6 cellular contexts compared by ENCODE assay signal in genomic region chr19:52726051-52726450, GRCh38. TPM values are rescaled to one million over a fixed set of nuclear protein-coding genes. Genes with fewer than 3 reads are reported as not detected.
A peak's percentile ranks its signal among the peaks of the same experiment; 100 is the strongest.
DNase-seq lines count a peak whose midpoint lies in the region; ATAC-seq, FAIRE-seq and TF ChIP-seq lines count a peak whose summit lies in the region.
"Not testable (repeated sequence)": the region's sequence is repeated elsewhere in the genome, so short reads cannot be mapped to it uniquely, and the experiment has no call there.

No MANE protein-coding gene starts in this region.

- not testable (repeated sequence) for H3K4me3 Mint-ChIP-seq in Caco-2 (ENCODE audit: unreplicated experiment); central memory CD8-positive, alpha-beta T cell

- not testable (repeated sequence) for FAIRE-seq in K562 (lab: Jason Lieb, UNC)

- not testable (repeated sequence) for TF ChIP-seq RAD21 in K562 (CRISPR knock-in tag; conservative IDR thresholded peaks at IDR 0.05 in 1 of 2, IDR thresholded peaks at IDR 0.05 in 1 of 2)

- 0 out of 2 replicates have a peak overlapping the region, but pooled peaks have one; percentile 82 for H2AFZ ChIP-seq in K562 (ENCODE audit: low read depth, low read length)
- not testable (repeated sequence) for H2AFZ ChIP-seq in trophoblast cell (ENCODE audit: insufficient read depth, low read length, poor library complexity)

- H3K4me1 ChIP-seq in Caco-2 (peaks cover 36% of the 10 kb centered on the region), K562 (replicated peaks in 1 of 2; ENCODE audit: control insufficient read depth in 2 of 2, insufficient read depth in 2 of 2, low read length in 2 of 2) (peaks cover 30 to 38% of the 10 kb centered on the region in 2 experiments), cardiac muscle cell (ENCODE audit: low read depth) (peaks cover 16% of the 10 kb centered on the region), trophoblast cell (ENCODE audit: control insufficient read depth in 1 of 2, insufficient read depth in 2 of 2, low read length in 2 of 2) (peaks cover 20 to 29% of the 10 kb centered on the region in 2 experiments)
- H3K4me1 ChIP-seq in mesendoderm (ENCODE audit: control insufficient read depth, low read depth, low read length), result not testable (repeated sequence)

- not testable (repeated sequence) for H3K4me3 ChIP-seq in Caco-2 (ENCODE audit: low read depth, low read length); cardiac muscle cell; mesendoderm (ENCODE audit: low read length); trophoblast cell (ENCODE audit: low read depth, low read length)
- peak overlapping the region; percentile 46 for H3K4me3 ChIP-seq in K562

- H3K9me3 ChIP-seq in Caco-2, result peaks cover 22% of the 10 kb centered on the region
- H3K9me3 ChIP-seq in K562 (replicated peaks; ENCODE audit: control insufficient read depth, insufficient read depth, low read depth, low read length); cardiac muscle cell (ENCODE audit: low read depth); trophoblast cell (ENCODE audit: insufficient read depth, low read depth, low read length): not testable (repeated sequence)

- peaks cover 26% of the 10 kb centered on the region for H3K4me1 Mint-ChIP-seq in Caco-2 (ENCODE audit: low read depth, unreplicated experiment)
- not testable (repeated sequence) for H3K4me1 Mint-ChIP-seq in central memory CD8-positive, alpha-beta T cell

- H2BK15ac ChIP-seq in mesendoderm (replicated peaks; ENCODE audit: low read depth), result not testable (repeated sequence)

- not testable (repeated sequence) for H3K27me3 ChIP-seq in Caco-2 (replicated peaks; ENCODE audit: control insufficient read depth, insufficient read depth, low read length); K562 (ENCODE audit: control insufficient read depth in 2 of 2, insufficient read depth in 2 of 2, low read length in 2 of 2); cardiac muscle cell; mesendoderm (ENCODE audit: insufficient read depth, low read length, poor library complexity); trophoblast cell (ENCODE audit: insufficient read depth, low read length)

- H3K27me3 Mint-ChIP-seq in Caco-2 (ENCODE audit: insufficient read depth, unreplicated experiment); central memory CD8-positive, alpha-beta T cell: not testable (repeated sequence)

- H3K4ac ChIP-seq in mesendoderm (ENCODE audit: low read depth, low read length), result not testable (repeated sequence)
- H3K4ac ChIP-seq in trophoblast cell (ENCODE audit: low read depth, low read length), result peak overlapping the region; percentile 51

- WGBS in K562 (ENCODE audit: insufficient coverage, low coverage, missing lambda C conversion rate), result 79% methylated on average over 9 of the region's 16 CpGs
- no CpG with 5 or more reads among the region's 16 CpGs for WGBS in mesendoderm (ENCODE audit: extremely low coverage, insufficient coverage, low lambda C conversion rate)
- WGBS in trophoblast cell (ENCODE audit: extremely low coverage, insufficient coverage, insufficient read length), result no CpG with 5 or more reads among the region's 16 CpGs

- H4K5ac ChIP-seq in mesendoderm (ENCODE audit: low read length), result not testable (repeated sequence)

- H3K9me1 ChIP-seq in K562 (ENCODE audit: control insufficient read depth, insufficient read depth, low read length), result not testable (repeated sequence)

- not testable (repeated sequence) for H3K56ac ChIP-seq in mesendoderm (ENCODE audit: low read length)

- not testable (repeated sequence) for H3K18ac ChIP-seq in mesendoderm (ENCODE audit: low read length); trophoblast cell (ENCODE audit: low read length)

- H3K9ac ChIP-seq in K562 (ENCODE audit: insufficient read depth in 1 of 2, low read depth in 2 of 2, low read length in 2 of 2), result peak overlapping the region; percentile 69 to 87
- not testable (repeated sequence) for H3K9ac ChIP-seq in mesendoderm (ENCODE audit: low read length); trophoblast cell (ENCODE audit: low read length)

- in situ Hi-C loops in K562 (cut with MboI), result not testable (repeated sequence)

- not testable (repeated sequence) for H3K23ac ChIP-seq in mesendoderm (ENCODE audit: low read length); trophoblast cell (ENCODE audit: low read length)

- H2BK5ac ChIP-seq in mesendoderm (ENCODE audit: low read length); trophoblast cell (ENCODE audit: low read depth, low read length, poor library complexity): not testable (repeated sequence)

- peak overlapping the region; percentile 80 for H3K27ac Mint-ChIP-seq in Caco-2 (ENCODE audit: unreplicated experiment)
- H3K27ac Mint-ChIP-seq in central memory CD8-positive, alpha-beta T cell (ENCODE audit: low read depth), result peak overlapping the region; percentile 82

- H4K12ac ChIP-seq in trophoblast cell (ENCODE audit: low read depth, low read length), result not testable (repeated sequence)

- ATAC-seq in K562; central memory CD8-positive, alpha-beta T cell (replicated peaks; ENCODE audit: extremely low read depth, poor library complexity, severe bottlenecking): not testable (repeated sequence)

- peaks cover 17% of the 10 kb centered on the region for H3K9me3 Mint-ChIP-seq in Caco-2 (ENCODE audit: unreplicated experiment)
- H3K9me3 Mint-ChIP-seq in central memory CD8-positive, alpha-beta T cell, result not testable (repeated sequence)

- not testable (repeated sequence) for H3K36me3 ChIP-seq in Caco-2 (ENCODE audit: control insufficient read depth, insufficient read depth, low read length); cardiac muscle cell; mesendoderm (ENCODE audit: control insufficient read depth, insufficient read depth, low read length)
- H3K36me3 ChIP-seq in K562 (ENCODE audit: control insufficient read depth, insufficient read depth, low read length), result peaks cover 35% of the 10 kb centered on the region
- peaks cover 31 to 39% of the 10 kb centered on the region in 2 experiments for H3K36me3 ChIP-seq in trophoblast cell (ENCODE audit: control insufficient read depth in 1 of 2, insufficient read depth in 2 of 2, low read length in 2 of 2)

- not testable (repeated sequence) for TF ChIP-seq POLR2A in K562 (conservative IDR thresholded peaks at IDR 0.05)

- intact Hi-C loops in Caco-2 (cut with micrococcal nuclease; ENCODE audit: unreplicated experiment), result not testable (repeated sequence)
- intact Hi-C loops in K562 (cut with micrococcal nuclease), result loop anchor here (10.0 kb wide), 1 partner anchor 121 kb away; no protein-coding TSS in a partner anchor

- peaks cover 84% of the 10 kb centered on the region for H3K36me3 Mint-ChIP-seq in Caco-2 (ENCODE audit: insufficient read depth, unreplicated experiment)
- H3K36me3 Mint-ChIP-seq in central memory CD8-positive, alpha-beta T cell (ENCODE audit: insufficient read depth), result peaks cover 36% of the 10 kb centered on the region

- H3K79me2 ChIP-seq in K562 (ENCODE audit: control insufficient read depth, insufficient read depth, low read length) (peaks cover 49% of the 10 kb centered on the region), trophoblast cell (ENCODE audit: control insufficient read depth, insufficient read depth, low read length, poor library complexity) (peaks cover 15% of the 10 kb centered on the region)
- not testable (repeated sequence) for H3K79me2 ChIP-seq in mesendoderm (ENCODE audit: control insufficient read depth, insufficient read depth, low read length)

- H4K91ac ChIP-seq in trophoblast cell (ENCODE audit: low read depth, low read length), result peak overlapping the region; percentile 62

- POLR2A ChIA-PET in Caco-2 (lab: Charles Lee); K562 (lab: Yijun Ruan, JAX): not testable (repeated sequence)

- BruUV-seq in Caco-2 (replicated peaks; lab: Mats Ljungman, UMichigan); K562 (replicated peaks; lab: Mats Ljungman, UMichigan): not testable (repeated sequence)

- not testable (repeated sequence) for TF ChIP-seq CTCF in Caco-2 (IDR thresholded peaks at IDR 0.05; ENCODE audit: insufficient read depth in 1 of 2, low read depth in 1 of 2, low read length in 1 of 2, severe bottlenecking in 1 of 2, unreplicated experiment in 1 of 2); K562 (IDR thresholded peaks at IDR 0.05 in 2 of 3, conservative IDR thresholded peaks at IDR 0.05 in 1 of 3; ENCODE audit: insufficient read depth in 2 of 3, low read depth in 1 of 3, low read length in 3 of 3); cardiac muscle cell (IDR thresholded peaks at IDR 0.05; ENCODE audit: low read depth, low read length)

- CTCF ChIA-PET in Caco-2 (lab: Charles Lee); K562 (lab: Yijun Ruan, JAX; ENCODE audit: low intra/inter-chr PET ratio): not testable (repeated sequence)

- not testable (repeated sequence) for H3K79me1 ChIP-seq in mesendoderm (ENCODE audit: low read length)
- peaks cover 25% of the 10 kb centered on the region for H3K79me1 ChIP-seq in trophoblast cell (ENCODE audit: low read length)

- DNase-seq in Caco-2; K562 (ENCODE audit: extremely low read depth in 1 of 4, low spot score in 3 of 4); central memory CD8-positive, alpha-beta T cell (ENCODE audit: low spot score in 2 of 2); cardiac muscle cell (ENCODE audit: low read depth in 1 of 2, low spot score in 1 of 2); mesendoderm: not testable (repeated sequence)
- peak; percentile 71 to 78 for DNase-seq in trophoblast cell

- peak overlapping the region; percentile 80 for H3K4me2 ChIP-seq in K562 (ENCODE audit: insufficient read depth, low read length)
- not testable (repeated sequence) for H3K4me2 ChIP-seq in mesendoderm (ENCODE audit: low read length); trophoblast cell (ENCODE audit: low read length)

- peak overlapping the region; percentile 90 for H3K27ac ChIP-seq in K562 (ENCODE audit: extremely low read depth, low read depth, low read length)
- peak overlapping the region; percentile 84 for H3K27ac ChIP-seq in cardiac muscle cell
- H3K27ac ChIP-seq in mesendoderm (ENCODE audit: low read depth, low read length); trophoblast cell (ENCODE audit: low read depth, low read length): not testable (repeated sequence)

- H3K14ac ChIP-seq in trophoblast cell (ENCODE audit: low read length), result not testable (repeated sequence)

- not testable (repeated sequence) for H2BK12ac ChIP-seq in trophoblast cell (ENCODE audit: low read length)

- not testable (repeated sequence) for H2AK5ac ChIP-seq in mesendoderm (ENCODE audit: low read length); trophoblast cell (ENCODE audit: low read length)

- H4K8ac ChIP-seq in mesendoderm (ENCODE audit: low read depth, low read length), result peak overlapping the region; percentile 13
- H4K8ac ChIP-seq in trophoblast cell (ENCODE audit: low read depth, low read length), result peak overlapping the region; percentile 83

- H4K20me1 ChIP-seq in K562 (replicated peaks; ENCODE audit: control insufficient read depth, insufficient read depth, low read length), result not testable (repeated sequence)

- not testable (repeated sequence) for TF ChIP-seq EP300 in K562 (IDR thresholded peaks at IDR 0.05; ENCODE audit: low read length)

- not testable (repeated sequence) for H2BK120ac ChIP-seq in mesendoderm (ENCODE audit: low read depth, low read length); trophoblast cell (ENCODE audit: insufficient read depth, low read length, poor library complexity)

RNA-seq across cellular contexts. Expression of gene ZNF611, which starts 8.8 kb away (rescaled TPM):
- total RNA-seq in Caco-2 (2022), result 27.5 and 28.5 TPM in 2 replicates
- total RNA-seq in K562 (2011; cell fraction: chromatin; rRNA removed; ENCODE audit: low replicate concordance), result 60.0 and 88.6 TPM in 2 replicates
- total RNA-seq in K562 (2011; cell fraction: nucleolus; rRNA removed), result 33.5 and 37.6 TPM in 2 replicates
- 52.8 and 67.6 TPM in 2 replicates for total RNA-seq in K562 (2011; cell fraction: nucleoplasm; rRNA removed)
- total RNA-seq in K562 (2014; rRNA removed), result 8.8 and 12.7 TPM in 2 replicates
- 19.0 and 19.3 TPM in 2 replicates for total RNA-seq in K562 (2014; rRNA removed; fragmentation: Illumina TruSeq; extraction: Trizol)
- total RNA-seq in K562 (2015; rRNA removed; fragmentation: Illumina TruSeq; extraction: Trizol), result 15.2 and 18.6 TPM in 2 replicates
- total RNA-seq in K562 (2021), result 24.1 and 29.6 TPM in 2 replicates
- polyA plus RNA-seq in K562 (2011; rRNA removed), result 9.7 and 12.8 TPM in 2 replicates
- polyA plus RNA-seq in K562 (2011; cell fraction: cytosol; rRNA removed), result 3.4 and 5.4 TPM in 2 replicates
- polyA plus RNA-seq in K562 (2011; cell fraction: nucleus; rRNA removed), result 12.2 and 14.2 TPM in 2 replicates
- 11.9 and 22.7 TPM in 2 replicates for polyA plus RNA-seq in K562 (2012)
- polyA plus RNA-seq in K562 (2014; fragmentation: Illumina TruSeq; extraction: Trizol), result 15.0 and 19.0 TPM in 2 replicates
- 1 to 10 TPM; 3.7 to 4.3 TPM for polyA plus RNA-seq in K562 (2014; fragmentation: Nextera tagmentation; extraction: Ambion mirVana)
- polyA plus RNA-seq in K562 (2014; rRNA removed), result 9.3 and 12.1 TPM in 2 replicates
- 32.7 and 36.5 TPM in 2 replicates for polyA minus RNA-seq in K562 (2011; rRNA and poly(A)+ RNA removed)
- polyA minus RNA-seq in K562 (2011; cell fraction: cytosol; rRNA and poly(A)+ RNA removed), result 13.7 and 14.7 TPM in 2 replicates
- 11.3 and 16.3 TPM in 2 replicates for polyA minus RNA-seq in K562 (2011; cell fraction: nucleus; rRNA and poly(A)+ RNA removed)
- 5.8 and 12.4 TPM in 2 replicates for total RNA-seq in cardiac muscle cell
- polyA plus RNA-seq in cardiac muscle cell, result 10.4 and 15.4 TPM in 2 replicates
- 12.0 TPM for polyA plus RNA-seq in mesendoderm (2013, experiment 1 of 2)
- polyA plus RNA-seq in mesendoderm (2013, experiment 2 of 2), result 13.8 TPM
- 37.3 and 37.8 TPM in 2 replicates for polyA plus RNA-seq in trophoblast cell (2013)
